Comparison of ENCODE assay signal across 11 cellular contexts in the genomic region with DNA sequence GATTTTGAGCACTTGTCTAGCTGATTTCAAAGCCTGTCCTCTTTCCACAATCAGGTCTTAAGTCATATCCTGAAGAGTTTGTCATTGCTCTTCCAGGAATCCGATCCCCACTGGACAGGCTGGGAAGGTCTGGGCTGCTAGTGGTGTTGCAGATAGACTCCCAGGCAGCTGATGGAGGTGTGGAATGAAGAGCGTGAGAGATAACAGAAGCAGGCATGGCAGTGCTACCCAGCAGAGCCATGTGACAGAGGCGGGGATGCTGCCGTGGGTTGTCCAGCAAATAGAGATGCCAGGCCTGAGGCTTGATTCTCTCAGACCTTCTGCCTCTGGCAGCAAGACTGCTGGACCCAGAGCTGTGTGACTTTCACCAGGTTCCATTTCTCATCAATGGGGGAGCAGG.
DNase-seq lines count a peak whose midpoint lies in the region; ATAC-seq, FAIRE-seq and TF ChIP-seq lines count a peak whose summit lies in the region.
"Had no signal": no experiment of that assay in that cellular context is flagged by ENCODE, and none has a peak within 500 bp of the region (broad histone marks: within the 10 kb centered on the region; RNA-seq: fewer than 3 reads in every experiment).

No MANE protein-coding gene starts in this region.

- no peak overlapping the region for H3K4me3 ChIP-seq in astrocyte (ENCODE audit: insufficient read depth, low read depth, low read length)
- no peak overlapping the region for H3K4me3 ChIP-seq in prostate gland

- no peaks in the 10 kb centered on the region for H3K79me2 ChIP-seq in astrocyte (ENCODE audit: insufficient read depth, low read length)

- H2AFZ ChIP-seq in astrocyte (ENCODE audit: low read depth, low read length) = peak overlapping the region; percentile 19

- H3K27me3 ChIP-seq in astrocyte (ENCODE audit: insufficient read depth, low read length) = no peaks in the 10 kb centered on the region
- H3K27me3 ChIP-seq in prostate gland (replicated peaks; ENCODE audit: insufficient read depth) = no peaks in the 10 kb centered on the region

- H3K9ac ChIP-seq in astrocyte (ENCODE audit: low read length) = peak overlapping the region; percentile 49

- H3K9me3 ChIP-seq in astrocyte (ENCODE audit: insufficient read depth, low read depth, low read length) (no peaks in the 10 kb centered on the region), prostate gland (no peaks in the 10 kb centered on the region)

- TF ChIP-seq POLR2A in prostate gland (IDR thresholded peaks at IDR 0.05) = no peak

- intact Hi-C loops in left ventricle myocardium superior (cut with micrococcal nuclease) = no loop called here
- intact Hi-C loops in prostate gland (cut with DNase I) = no loop called here

- peaks cover 1% of the 10 kb centered on the region for H3K36me3 Mint-ChIP-seq in astrocyte (ENCODE audit: low read depth, unreplicated experiment)
- H3K36me3 Mint-ChIP-seq: stimulated activated memory B cell treated with anti-CD40 and anti-IgM and Interleukin-4, amounts not matched to agents 10 μg/mL and 1 μg/mL and 100 μg/mL, for 72 hours had no signal

- no peaks in the 10 kb centered on the region for H4K20me1 ChIP-seq in astrocyte (ENCODE audit: insufficient read depth, low read length)

- peak overlapping the region; percentile 52 for H3K4me3 Mint-ChIP-seq in astrocyte (ENCODE audit: unreplicated experiment)
- H3K4me3 Mint-ChIP-seq: stimulated activated memory B cell treated with anti-CD40 and anti-IgM and Interleukin-4, amounts not matched to agents 10 μg/mL and 1 μg/mL and 100 μg/mL, for 72 hours had no signal

- peaks cover 21% of the 10 kb centered on the region for H3K4me1 Mint-ChIP-seq in astrocyte (ENCODE audit: low read depth, unreplicated experiment)
- H3K4me1 Mint-ChIP-seq: stimulated activated memory B cell treated with anti-CD40 and anti-IgM and Interleukin-4, amounts not matched to agents 10 μg/mL and 1 μg/mL and 100 μg/mL, for 72 hours had no signal

- H3K9me3 Mint-ChIP-seq in astrocyte (ENCODE audit: unreplicated experiment) = no peaks in the 10 kb centered on the region

- H3K36me3 ChIP-seq in astrocyte (ENCODE audit: insufficient read depth, low read length) = no peaks in the 10 kb centered on the region
- H3K36me3 ChIP-seq in prostate gland = no peaks in the 10 kb centered on the region

- H3K27me3 Mint-ChIP-seq in astrocyte (ENCODE audit: low read depth, unreplicated experiment) = peaks cover 14% of the 10 kb centered on the region

- H3K4me1 ChIP-seq in astrocyte (ENCODE audit: insufficient read depth, low read length) (peaks cover 20% of the 10 kb centered on the region), prostate gland (replicated peaks) (peaks cover 11% of the 10 kb centered on the region)

- H3K4me2 ChIP-seq in astrocyte (ENCODE audit: low read length) = peak overlapping the region; percentile 61

- peak overlapping the region; percentile 53 for H3K27ac Mint-ChIP-seq in astrocyte (ENCODE audit: unreplicated experiment)
- H3K27ac Mint-ChIP-seq: stimulated activated memory B cell treated with anti-CD40 and anti-IgM and Interleukin-4, amounts not matched to agents 10 μg/mL and 1 μg/mL and 100 μg/mL, for 72 hours had no signal

- WGBS in prostate gland = 60% methylated on average over 4 of the region's 4 CpGs

- no peak for DNase-seq in astrocyte (ENCODE audit: low read depth)
- peak; percentile 62 for DNase-seq in left ventricle myocardium superior
- no peak for DNase-seq in prostate gland (ENCODE audit: low spot score)
- DNase-seq in ecto neural progenitor cell (ENCODE audit: low spot score) = no peak
- DNase-seq in OCI-M1 (lab: John Stamatoyannopoulos, UW) = no peak
- no peak for DNase-seq in SIG-M5 treated with dmso at 0.1 percent for 504 hours (lab: John Stamatoyannopoulos, UW; ENCODE audit: unreplicated experiment)
- DNase-seq in stimulated activated CD4-positive, alpha-beta T cell treated with anti-CD3 and anti-CD28 coated beads, Interleukin-1b, Interleukin-23, amount 100 ng/mL, for 48 hours = no peak
- DNase-seq: activated CD4-positive, alpha-beta T cell treated with anti-CD3 and anti-CD28 coated beads, Interleukin-2, amount 50 U/mL, for 48 hours; GOT3 had no signal

- TF ChIP-seq CTCF in C4-2B (conservative IDR thresholded peaks at IDR 0.05) (no peak), astrocyte (IDR thresholded peaks at IDR 0.05; ENCODE audit: insufficient read depth, low read depth, low read length) (no peak), prostate gland (IDR thresholded peaks at IDR 0.05) (no peak)

- no peak for FAIRE-seq in astrocyte (lab: Jason Lieb, UNC)

- H3K27ac ChIP-seq in C4-2B (peak overlapping the region; percentile 97), astrocyte (ENCODE audit: low read depth, low read length) (peak overlapping the region; percentile 59), prostate gland (peak overlapping the region; percentile 51 to 59)

- ATAC-seq in left ventricle myocardium superior = peak; percentile 90
- ATAC-seq: stimulated activated memory B cell treated with anti-CD40 and anti-IgM and Interleukin-4, amounts not matched to agents 10 μg/mL and 1 μg/mL and 100 μg/mL, for 72 hours had no signal
